Comparison of ENCODE assay signal across 15 cellular contexts in the genomic region with DNA sequence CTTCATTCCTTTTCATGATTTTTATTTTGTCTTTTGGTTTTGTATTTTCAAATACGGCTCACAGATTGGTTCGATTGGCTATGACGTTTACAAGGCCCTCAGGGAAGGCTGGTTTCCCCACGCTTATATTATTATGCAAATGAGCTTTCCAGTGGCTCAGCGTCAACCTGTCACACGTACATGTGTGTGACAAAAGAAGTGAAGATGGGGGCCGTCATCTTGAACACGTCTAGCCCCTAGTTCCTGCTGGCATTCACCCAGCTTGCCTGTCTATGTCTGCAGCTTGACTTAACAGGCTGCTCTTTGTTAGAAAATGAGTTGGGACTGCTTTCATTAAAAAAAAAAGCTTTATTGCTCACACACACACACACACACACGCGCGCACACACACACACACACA.
"Had no signal": no experiment of that assay in that cellular context is flagged by ENCODE, and none has a peak within 500 bp of the region (broad histone marks: within the 10 kb centered on the region; RNA-seq: fewer than 3 reads in every experiment).

No MANE protein-coding gene starts in this region.

- H3K9me3 ChIP-seq: heart right ventricle, neutrophil, pancreas, testis, upper lobe of left lung had no signal

- H3K27me3 Mint-ChIP-seq: activated CD4-positive, alpha-beta T cell treated with anti-CD3 and anti-CD28 coated beads for 36 hours; activated naive CD8-positive, alpha-beta T cell; memory B cell; stimulated activated memory B cell treated with anti-CD40 and anti-IgM and Interleukin-4, amounts not matched to agents 10 μg/mL and 1 μg/mL and 100 μg/mL, for 72 hours had no signal

- H3K4me3 ChIP-seq: heart right ventricle, pancreas, testis, upper lobe of left lung had no signal

- H3K27me3 ChIP-seq: heart right ventricle, neutrophil, pancreas, testis, upper lobe of left lung had no signal

- H3K36me3 ChIP-seq: heart right ventricle, neutrophil, pancreas, upper lobe of left lung had no signal

- H3K4me3 Mint-ChIP-seq: activated CD4-positive, alpha-beta T cell treated with anti-CD3 and anti-CD28 coated beads for 36 hours; activated naive CD8-positive, alpha-beta T cell; activated T-helper 1 cell treated with anti-CD3 and anti-CD28 coated beads, Interleukin-12 subunit alpha, Interleukin-12 subunit beta, Interleukin-2, Interleukin-4 antibody, amounts not matched to agents 30 ng/mL and 10 ng/mL and 1 ng/mL, durations not matched to agents 14 hours and 24 hours and 36 hours; memory B cell; stimulated activated memory B cell treated with anti-CD40 and anti-IgM and Interleukin-4, amounts not matched to agents 10 μg/mL and 1 μg/mL and 100 μg/mL, for 72 hours; WTC11 had no signal

- H3K4me1 Mint-ChIP-seq: activated CD4-positive, alpha-beta T cell treated with anti-CD3 and anti-CD28 coated beads for 36 hours; memory B cell; stimulated activated memory B cell treated with anti-CD40 and anti-IgM and Interleukin-4, amounts not matched to agents 10 μg/mL and 1 μg/mL and 100 μg/mL, for 72 hours had no signal

- H3K27ac Mint-ChIP-seq: activated CD4-positive, alpha-beta T cell treated with anti-CD3 and anti-CD28 coated beads for 36 hours; activated naive CD8-positive, alpha-beta T cell; activated T-helper 1 cell treated with anti-CD3 and anti-CD28 coated beads, Interleukin-12 subunit alpha, Interleukin-12 subunit beta, Interleukin-2, Interleukin-4 antibody, amounts not matched to agents 30 ng/mL and 10 ng/mL and 1 ng/mL, durations not matched to agents 14 hours and 24 hours and 36 hours; memory B cell; stimulated activated memory B cell treated with anti-CD40 and anti-IgM and Interleukin-4, amounts not matched to agents 10 μg/mL and 1 μg/mL and 100 μg/mL, for 72 hours; WTC11 had no signal

- H3K9me3 Mint-ChIP-seq: activated T-helper 1 cell treated with anti-CD3 and anti-CD28 coated beads, Interleukin-12 subunit alpha, Interleukin-12 subunit beta, Interleukin-2, Interleukin-4 antibody, amounts not matched to agents 30 ng/mL and 10 ng/mL and 1 ng/mL, durations not matched to agents 14 hours and 24 hours and 36 hours had no signal

- H3K27ac ChIP-seq: heart right ventricle, neutrophil, pancreas, testis, upper lobe of left lung had no signal

- H3K4me1 ChIP-seq: heart right ventricle, pancreas, testis, upper lobe of left lung had no signal

- DNase-seq: activated CD4-positive, alpha-beta T cell treated with anti-CD3 and anti-CD28 coated beads for 36 hours; activated CD4-positive, alpha-beta T cell treated with anti-CD3 and anti-CD28 coated beads, Interleukin-2, amount 50 U/mL, for 48 hours; erythroblast; heart right ventricle; pancreas; stimulated activated CD4-positive, alpha-beta T cell treated with anti-CD3 and anti-CD28 coated beads, Interleukin-4, amount 100 ng/mL, for 4 hours; testis; upper lobe of left lung had no signal

- ATAC-seq: activated CD4-positive, alpha-beta T cell treated with anti-CD3 and anti-CD28 coated beads for 36 hours; heart right ventricle; pancreas; sciatic nerve; stimulated activated memory B cell treated with anti-CD40 and anti-IgM and Interleukin-4, amounts not matched to agents 10 μg/mL and 1 μg/mL and 100 μg/mL, for 72 hours; WTC11 had no signal

- H3K36me3 Mint-ChIP-seq: activated naive CD8-positive, alpha-beta T cell; memory B cell; stimulated activated memory B cell treated with anti-CD40 and anti-IgM and Interleukin-4, amounts not matched to agents 10 μg/mL and 1 μg/mL and 100 μg/mL, for 72 hours; WTC11 had no signal
